In the genomic region with DNA sequence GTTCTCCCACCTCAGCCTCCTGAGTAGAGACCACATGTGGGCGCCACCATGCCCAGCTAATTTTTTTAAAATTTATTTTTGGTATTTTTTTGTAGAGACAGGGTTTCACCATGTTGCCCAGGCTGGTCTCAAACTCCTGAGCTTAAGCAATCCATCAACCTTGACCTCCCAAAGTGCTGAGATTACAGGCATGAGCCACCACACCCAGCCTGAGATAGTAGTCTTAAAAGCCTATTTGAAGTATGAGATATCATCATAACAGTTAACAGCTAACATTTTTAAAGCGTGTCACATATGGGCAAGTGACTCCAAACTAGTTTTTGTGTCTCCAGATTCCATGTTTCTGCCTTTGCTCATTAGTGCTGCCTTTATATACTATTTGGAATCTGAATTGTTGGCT, we compare ENCODE assay signal across 31 cellular contexts.
DNase-seq lines count a peak whose midpoint lies in the region; TF ChIP-seq lines count a peak whose summit lies in the region.
"Had no signal": no experiment of that assay in that cellular context is flagged by ENCODE, and none has a peak within 500 bp of the region (broad histone marks: within the 10 kb centered on the region; RNA-seq: fewer than 3 reads in every experiment).

No MANE protein-coding gene starts in this region.

- no peaks in the 10 kb centered on the region for H3K36me3 ChIP-seq in neural progenitor cell
- no peaks in the 10 kb centered on the region for H3K36me3 ChIP-seq in trophoblast cell (ENCODE audit: control insufficient read depth in 1 of 2, insufficient read depth in 2 of 2, low read length in 2 of 2)
- H3K36me3 ChIP-seq: BE2C; BLaER1; BLaER1 treated with 17β-estradiol and CSF1 and Interleukin-3, amounts not matched to agents 10 nM and 100 nM had no signal

- no peaks in the 10 kb centered on the region for H3K79me1 ChIP-seq in trophoblast cell (ENCODE audit: low read length)

- H3F3A ChIP-seq in neural progenitor cell (ENCODE audit: low read depth) = peaks cover 27% of the 10 kb centered on the region

- no peak overlapping the region for H2AK5ac ChIP-seq in trophoblast cell (ENCODE audit: low read length)

- H3K27ac Mint-ChIP-seq in neural progenitor cell = peak overlapping the region; percentile 13
- H3K27ac Mint-ChIP-seq: B cell; CD14-positive monocyte; CD4-positive, alpha-beta T cell; CD4-positive, CD25-positive, alpha-beta regulatory T cell; CD8-positive, alpha-beta memory T cell; CD8-positive, alpha-beta T cell had no signal

- no peaks in the 10 kb centered on the region for H4K20me1 ChIP-seq in neural progenitor cell (ENCODE audit: low read depth)
- H4K20me1 ChIP-seq: BLaER1; BLaER1 treated with 17β-estradiol and CSF1 and Interleukin-3, amounts not matched to agents 10 nM and 100 nM had no signal

- H4K12ac ChIP-seq in trophoblast cell (ENCODE audit: low read depth, low read length) = no peak overlapping the region

- no peak for TF ChIP-seq CTCF in neural progenitor cell (IDR thresholded peaks at IDR 0.05)

- H3K4me1 ChIP-seq in neural progenitor cell (peaks cover 24% of the 10 kb centered on the region), trophoblast cell (ENCODE audit: control insufficient read depth in 1 of 2, insufficient read depth in 2 of 2, low read length in 2 of 2) (no peaks in the 10 kb centered on the region)
- H3K4me1 ChIP-seq: A549; BE2C; BLaER1; BLaER1 treated with 17β-estradiol and CSF1 and Interleukin-3, amounts not matched to agents 10 nM and 100 nM; Caco-2 had no signal

- H2BK120ac ChIP-seq in trophoblast cell (ENCODE audit: insufficient read depth, low read length, poor library complexity) = no peak overlapping the region

- H4K8ac ChIP-seq in trophoblast cell (ENCODE audit: low read depth, low read length) = no peak overlapping the region

- H3K4me3 ChIP-seq in neural progenitor cell (no peak overlapping the region), trophoblast cell (ENCODE audit: low read depth, low read length) (no peak overlapping the region)
- H3K4me3 ChIP-seq: A549; BLaER1; BLaER1 treated with 17β-estradiol and CSF1 and Interleukin-3, amounts not matched to agents 10 nM and 100 nM had no signal

- H3K9ac ChIP-seq in neural progenitor cell = no peak overlapping the region
- H3K9ac ChIP-seq in trophoblast cell (ENCODE audit: low read length) = no peak overlapping the region
- H3K9ac ChIP-seq: BLaER1; BLaER1 treated with 17β-estradiol and CSF1 and Interleukin-3, amounts not matched to agents 10 nM and 100 nM had no signal

- peaks cover 1% of the 10 kb centered on the region for H3K36me3 Mint-ChIP-seq in neural progenitor cell
- H3K36me3 Mint-ChIP-seq: CD14-positive monocyte; CD4-positive, alpha-beta memory T cell; CD4-positive, CD25-positive, alpha-beta regulatory T cell; CD8-positive, alpha-beta T cell had no signal

- H3K27ac ChIP-seq in neural progenitor cell (peak overlapping the region; percentile 1), trophoblast cell (ENCODE audit: low read depth, low read length) (no peak overlapping the region)
- H3K27ac ChIP-seq: 22Rv1; A549; BLaER1; BLaER1 treated with 17β-estradiol and CSF1 and Interleukin-3, amounts not matched to agents 10 nM and 100 nM; C4-2B had no signal

- H2AFZ ChIP-seq in neural progenitor cell (replicated peaks) = no peak overlapping the region
- H2AFZ ChIP-seq in trophoblast cell (ENCODE audit: insufficient read depth, low read length, poor library complexity) = no peak overlapping the region

- H3K18ac ChIP-seq in trophoblast cell (ENCODE audit: low read length) = no peak overlapping the region

- DNase-seq in neural progenitor cell (ENCODE audit: low spot score) = no peak
- DNase-seq in trophoblast cell = peak; percentile 65 to 80
- no peak for DNase-seq in activated CD4-positive, alpha-beta T cell treated with anti-CD3 and anti-CD28 coated beads, Interleukin-2, amount 50 U/mL, for 4 hours
- DNase-seq in hypothalamus (lab: John Stamatoyannopoulos, UW) = no peak
- DNase-seq: 8988T; ACHN; AML-193; BE2C; C1 segment of cervical spinal cord; Caco-2; Calu3; CD4-positive, alpha-beta memory T cell; CD4-positive, alpha-beta T cell; CD4-positive, CD25-positive, alpha-beta regulatory T cell; CD8-positive, alpha-beta memory T cell; CD8-positive, alpha-beta T cell; COR-L47; DMS 273 treated with DMSO at 0.1 percent for 48 hours; DMS153; DMS53; DMS79; DMS79 treated with DMSO at 0.1 percent for 48 hours; DND-41; EL had no signal

- H3K9me3 Mint-ChIP-seq in neural progenitor cell = peaks cover 2% of the 10 kb centered on the region
- H3K9me3 Mint-ChIP-seq: CD4-positive, alpha-beta T cell; CD8-positive, alpha-beta T cell had no signal

- H3K4me1 Mint-ChIP-seq in neural progenitor cell = peaks cover 30% of the 10 kb centered on the region
- H3K4me1 Mint-ChIP-seq: B cell; CD14-positive monocyte; CD4-positive, CD25-positive, alpha-beta regulatory T cell had no signal

- no peak overlapping the region for H2BK5ac ChIP-seq in trophoblast cell (ENCODE audit: low read depth, low read length, poor library complexity)

- H3K23ac ChIP-seq in trophoblast cell (ENCODE audit: low read length) = no peak overlapping the region

- H4K91ac ChIP-seq in trophoblast cell (ENCODE audit: low read depth, low read length) = no peak overlapping the region

- no peak overlapping the region for H3K14ac ChIP-seq in trophoblast cell (ENCODE audit: low read length)

- WGBS in trophoblast cell (ENCODE audit: extremely low coverage, insufficient coverage, insufficient read length) = no CpG with 5 or more reads among the region's 2 CpGs

- H3K4me2 ChIP-seq in neural progenitor cell = no peak overlapping the region
- no peak overlapping the region for H3K4me2 ChIP-seq in trophoblast cell (ENCODE audit: low read length)
- H3K4me2 ChIP-seq: A549; BLaER1; BLaER1 treated with 17β-estradiol and CSF1 and Interleukin-3, amounts not matched to agents 10 nM and 100 nM had no signal

- no peak overlapping the region for H2BK12ac ChIP-seq in trophoblast cell (ENCODE audit: low read length)

- H3K27me3 ChIP-seq in neural progenitor cell (no peaks in the 10 kb centered on the region), trophoblast cell (ENCODE audit: insufficient read depth, low read length) (no peaks in the 10 kb centered on the region)
- H3K27me3 ChIP-seq: BLaER1 had no signal

- H3K79me2 ChIP-seq in neural progenitor cell (ENCODE audit: low read depth) (no peaks in the 10 kb centered on the region), trophoblast cell (ENCODE audit: control insufficient read depth, insufficient read depth, low read length, poor library complexity) (no peaks in the 10 kb centered on the region)

- no peak overlapping the region for H3K4me3 Mint-ChIP-seq in neural progenitor cell
- H3K4me3 Mint-ChIP-seq: B cell; CD14-positive monocyte; CD4-positive, alpha-beta memory T cell; CD4-positive, alpha-beta T cell; CD4-positive, CD25-positive, alpha-beta regulatory T cell; CD8-positive, alpha-beta memory T cell; CD8-positive, alpha-beta T cell had no signal

- H3K27me3 Mint-ChIP-seq in neural progenitor cell (ENCODE audit: insufficient read depth, low read depth) = peaks cover 13% of the 10 kb centered on the region

- H3K9me3 ChIP-seq in neural progenitor cell (ENCODE audit: low read depth) (no peaks in the 10 kb centered on the region), trophoblast cell (ENCODE audit: insufficient read depth, low read depth, low read length) (no peaks in the 10 kb centered on the region)
- H3K9me3 ChIP-seq: A549; BE2C; BLaER1; BLaER1 treated with 17β-estradiol and CSF1 and Interleukin-3, amounts not matched to agents 10 nM and 100 nM; Caco-2 had no signal

- H3K4ac ChIP-seq in trophoblast cell (ENCODE audit: low read depth, low read length) = no peak overlapping the region

Comparison
In these comparisons a context has a peak if more than half of its experiments do, and no peak if none do; other contexts are left out.
1. DNase-seq: peak in trophoblast cell (2 of 2); none in neural progenitor cell (single experiment), activated CD4-positive, alpha-beta T cell treated with anti-CD3 and anti-CD28 coated beads, Interleukin-2, amount 50 U/mL, for 4 hours (0 of 2) and hypothalamus (0 of 51).